Comparison of ENCODE assay signal across 2 cellular contexts in the genomic region with DNA sequence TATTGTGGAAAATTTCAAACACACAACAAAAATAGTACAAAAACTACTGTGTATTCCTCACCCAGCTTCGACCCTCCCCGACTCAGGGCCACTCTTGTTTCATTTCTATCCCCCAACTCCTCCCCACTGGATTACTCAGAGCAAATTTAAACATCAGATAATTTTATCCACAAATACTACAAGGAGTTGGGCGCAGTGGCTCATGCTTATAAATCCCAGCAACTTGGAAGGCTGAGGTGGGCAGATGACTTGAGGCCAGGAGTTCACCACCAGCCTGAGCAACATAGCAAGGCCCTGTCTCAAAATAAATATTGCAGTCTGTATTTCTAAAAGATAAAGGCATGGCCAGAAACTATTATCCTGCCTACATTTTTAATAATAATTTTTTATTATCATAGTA.
TF ChIP-seq lines count a peak whose summit lies in the region.

No MANE protein-coding gene starts in this region.

TF ChIP-seq in IMR-90, 13 proteins besides CTCF, POLR2A, EP300 and RAD21:
- TF ChIP-seq CHD1 (IDR thresholded peaks at IDR 0.05; ENCODE audit: low read depth, low read length) (no peak), MAZ (IDR thresholded peaks at IDR 0.05; ENCODE audit: borderline replicate concordance, low read depth, low read length) (no peak), RCOR1 (IDR thresholded peaks at IDR 0.05; ENCODE audit: insufficient replicate concordance, low read length) (no peak), MXI1 (IDR thresholded peaks at IDR 0.05; ENCODE audit: borderline replicate concordance, low read depth, low read length) (no peak), NFE2L2 (IDR thresholded peaks at IDR 0.05; ENCODE audit: low read depth, low read length) (no peak), RFX5 (IDR thresholded peaks at IDR 0.05; ENCODE audit: low read depth, low read length) (no peak), BHLHE40 (IDR thresholded peaks at IDR 0.05; ENCODE audit: low read depth, low read length) (no peak), USF2 (IDR thresholded peaks at IDR 0.05; ENCODE audit: low read depth, low read length) (no peak), CEBPB (IDR thresholded peaks at IDR 0.05; ENCODE audit: low read depth, low read length) (no peak), SMC3 (IDR thresholded peaks at IDR 0.05; ENCODE audit: low read depth, low read length) (no peak)
- TF ChIP-seq, protein P1, sequence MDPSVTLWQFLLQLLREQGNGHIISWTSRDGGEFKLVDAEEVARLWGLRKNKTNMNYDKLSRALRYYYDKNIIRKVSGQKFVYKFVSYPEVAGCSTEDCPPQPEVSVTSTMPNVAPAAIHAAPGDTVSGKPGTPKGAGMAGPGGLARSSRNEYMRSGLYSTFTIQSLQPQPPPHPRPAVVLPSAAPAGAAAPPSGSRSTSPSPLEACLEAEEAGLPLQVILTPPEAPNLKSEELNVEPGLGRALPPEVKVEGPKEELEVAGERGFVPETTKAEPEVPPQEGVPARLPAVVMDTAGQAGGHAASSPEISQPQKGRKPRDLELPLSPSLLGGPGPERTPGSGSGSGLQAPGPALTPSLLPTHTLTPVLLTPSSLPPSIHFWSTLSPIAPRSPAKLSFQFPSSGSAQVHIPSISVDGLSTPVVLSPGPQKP (IDR thresholded peaks at IDR 0.05; ENCODE audit: borderline replicate concordance, low read depth, low read length), result no peak

TF ChIP-seq in H1, 55 proteins besides CTCF, POLR2A, EP300 and RAD21:
- TF ChIP-seq CBX5 (IDR thresholded peaks at IDR 0.05; ENCODE audit: low read depth, low read length) (no peak), HDAC6 (IDR thresholded peaks at IDR 0.05; ENCODE audit: low read depth, low read length) (no peak), BRCA1 (IDR thresholded peaks at IDR 0.05; ENCODE audit: low read depth, low read length) (no peak), SP4 (IDR thresholded peaks at IDR 0.05; ENCODE audit: low read length) (no peak), RBBP5 (IDR thresholded peaks at IDR 0.05; ENCODE audit: borderline replicate concordance, low read depth, low read length) (no peak), ATF3 (IDR thresholded peaks at IDR 0.05; ENCODE audit: insufficient read depth, low read depth, low read length) (no peak), SIRT6 (IDR thresholded peaks at IDR 0.05; ENCODE audit: low read length) (no peak), CHD7 (IDR thresholded peaks at IDR 0.05; ENCODE audit: insufficient replicate concordance, low read length) (no peak), CBX8 (IDR thresholded peaks at IDR 0.05; ENCODE audit: borderline replicate concordance, low read depth, low read length) (no peak)
